In genomic region chr7:130930260-130930659, GRCh38 we compare ENCODE assay signal across 8 cellular contexts.
A peak's percentile ranks its signal among the peaks of the same experiment; 100 is the strongest.
DNase-seq lines count a peak whose midpoint lies in the region; ATAC-seq and TF ChIP-seq lines count a peak whose summit lies in the region.

No MANE protein-coding gene starts in this region.

- no peaks in the 10 kb centered on the region for H3K9me2 ChIP-seq in PC-9 (ENCODE audit: insufficient read depth)

- no peak overlapping the region for H3K18ac ChIP-seq in neuronal stem cell (ENCODE audit: low read length)

- no peak overlapping the region for H3K4me3 ChIP-seq in PC-9
- H3K4me3 ChIP-seq in colonic mucosa = no peak overlapping the region
- H3K4me3 ChIP-seq in neuronal stem cell (ENCODE audit: low read length in 2 of 2) = no peak overlapping the region

- H3K27me3 ChIP-seq in PC-9 (ENCODE audit: insufficient read depth, low read depth) (no peaks in the 10 kb centered on the region), colonic mucosa (no peaks in the 10 kb centered on the region), neuronal stem cell (ENCODE audit: control insufficient read depth in 3 of 3, insufficient read depth in 3 of 3, low read depth in 1 of 3, low read length in 3 of 3) (no peaks in the 10 kb centered on the region)

- CTCF ChIA-PET in PC-9 (lab: Charles Lee) = interaction anchor here (0.6 kb wide), 1 partner anchor 33 kb away, joined by 3 read pairs; no protein-coding TSS in a partner anchor

- no peaks in the 10 kb centered on the region for H3K9me3 ChIP-seq in PC-9 (ENCODE audit: insufficient read depth, low read depth)
- no peaks in the 10 kb centered on the region for H3K9me3 ChIP-seq in colonic mucosa
- no peaks in the 10 kb centered on the region for H3K9me3 ChIP-seq in neuronal stem cell (replicated peaks in 1 of 2; ENCODE audit: control insufficient read depth in 2 of 2, insufficient read depth in 1 of 2, low read depth in 1 of 2, low read length in 2 of 2)

- H4K8ac ChIP-seq in neuronal stem cell (ENCODE audit: low read depth, low read length) = no peak overlapping the region

- H4K20me1 ChIP-seq in PC-9 (ENCODE audit: insufficient read depth) = no peaks in the 10 kb centered on the region

- no peaks in the 10 kb centered on the region for H3K79me1 ChIP-seq in neuronal stem cell (ENCODE audit: low read depth, low read length)

- H3K4me2 ChIP-seq in PC-9 (no peak overlapping the region), neuronal stem cell (ENCODE audit: insufficient read depth, low read length, poor library complexity, severe bottlenecking) (no peak overlapping the region)

- H3K4me1 ChIP-seq in PC-9 (replicated peaks; ENCODE audit: insufficient read depth) (peaks cover 12% of the 10 kb centered on the region), colonic mucosa (no peaks in the 10 kb centered on the region), neuronal stem cell (ENCODE audit: control insufficient read depth in 2 of 2, insufficient read depth in 1 of 2, low read depth in 1 of 2, low read length in 2 of 2) (peaks cover 4 to 5% of the 10 kb centered on the region in 2 donors)

- no peak overlapping the region for H2AFZ ChIP-seq in PC-9
- H2AFZ ChIP-seq in neuronal stem cell (ENCODE audit: low read length) = no peak overlapping the region

- no CpG with 5 or more reads among the region's 4 CpGs for WGBS in neuronal stem cell (ENCODE audit: extremely low coverage in 2 of 2, insufficient read length in 2 of 2, insufficient replicate concordance in 1 of 2), 2 donors

- peaks cover 33% of the 10 kb centered on the region for H3F3A ChIP-seq in PC-9 (ENCODE audit: insufficient read depth, low read depth)

- TF ChIP-seq CTCF in PC-9 (conservative IDR thresholded peaks at IDR 0.05) (no peak), colonic mucosa (IDR thresholded peaks at IDR 0.05) (no peak), omental fat pad (IDR thresholded peaks at IDR 0.05) (no peak)

- DNase-seq in DMS53 (lab: John Stamatoyannopoulos, UW) = peak; percentile 89
- DNase-seq in PC-9 = peak in 1 of 2 experiments; percentile 46
- DNase-seq in colonic mucosa = peak; percentile 79
- DNase-seq in omental fat pad (ENCODE audit: low spot score) = no peak
- DNase-seq in neuronal stem cell (ENCODE audit: low spot score) = no peak
- DNase-seq in ecto neural progenitor cell (ENCODE audit: low spot score) = no peak
- no peak for DNase-seq in foreskin melanocyte

- POLR2A ChIA-PET in PC-9 (lab: Charles Lee; ENCODE audit: unreplicated experiment) = interaction anchor here (0.6 kb wide), 1 partner anchor 59 kb away, joined by 3 read pairs; no protein-coding TSS in a partner anchor

- no peak overlapping the region for H3K23ac ChIP-seq in neuronal stem cell (ENCODE audit: low read depth, low read length, poor library complexity)

- no peak overlapping the region for H2BK15ac ChIP-seq in neuronal stem cell (ENCODE audit: low read length)

- H4K91ac ChIP-seq in neuronal stem cell (ENCODE audit: low read depth, low read length, poor library complexity) = no peak overlapping the region

- H3K27ac ChIP-seq in PC-9 = 0 out of 2 replicates have a peak overlapping the region, but pooled peaks have one; percentile 18
- H3K27ac ChIP-seq in colonic mucosa = peak overlapping the region; percentile 72
- no peak overlapping the region for H3K27ac ChIP-seq in neuronal stem cell (replicated peaks; ENCODE audit: low read length)

- BruUV-seq in PC-9 (replicated peaks; lab: Mats Ljungman, UMichigan) = no TSS peak

- ATAC-seq in omental fat pad (ENCODE audit: low FRiP score) (peak; percentile 53), HG03432 (IDR thresholded peaks at IDR 0.05; ENCODE audit: unreplicated experiment) (no peak)

- H3K14ac ChIP-seq in neuronal stem cell (ENCODE audit: low read length) = no peak overlapping the region

- H3K4ac ChIP-seq in neuronal stem cell (ENCODE audit: low read length) = no peak overlapping the region

- H2AK5ac ChIP-seq in neuronal stem cell (ENCODE audit: low read depth, low read length) = no peak overlapping the region

- no peak overlapping the region for H2BK12ac ChIP-seq in neuronal stem cell (ENCODE audit: low read length)

- H3K79me2 ChIP-seq in PC-9 (ENCODE audit: low read depth) = peaks cover 82% of the 10 kb centered on the region

- H2BK120ac ChIP-seq in neuronal stem cell (ENCODE audit: low read depth, low read length) = no peak overlapping the region

- intact Hi-C loops in PC-9 (cut with micrococcal nuclease; ENCODE audit: unreplicated experiment) = no loop called here
- intact Hi-C loops in colonic mucosa (cut with DNase I) = no loop called here

- H3K36me3 ChIP-seq in PC-9 (ENCODE audit: low read depth) = peaks cover 17% of the 10 kb centered on the region; the same call in 1 of the 2 replicates
- H3K36me3 ChIP-seq in colonic mucosa = no peaks in the 10 kb centered on the region
- H3K36me3 ChIP-seq in neuronal stem cell (replicated peaks in 1 of 2; ENCODE audit: control insufficient read depth in 2 of 2, insufficient read depth in 2 of 2, low read length in 2 of 2) = no peaks in the 10 kb centered on the region

- H3K9ac ChIP-seq in colonic mucosa (ENCODE audit: low read depth in 2 of 2, low read length in 2 of 2) = peak overlapping the region in 1 of 2 donors; percentile 7
- H3K9ac ChIP-seq in neuronal stem cell (ENCODE audit: low read depth, low read length, poor library complexity) = no peak overlapping the region

- no peak overlapping the region for H2BK5ac ChIP-seq in neuronal stem cell (ENCODE audit: low read length)

Comparison
In these comparisons a context has a peak if more than half of its experiments do, and no peak if none do; other contexts are left out.
1. DNase-seq: peak in DMS53 (single experiment) and colonic mucosa (single experiment); none in omental fat pad (single experiment), neuronal stem cell (single experiment), ecto neural progenitor cell (single experiment) and foreskin melanocyte (single experiment).